In the genomic region with DNA sequence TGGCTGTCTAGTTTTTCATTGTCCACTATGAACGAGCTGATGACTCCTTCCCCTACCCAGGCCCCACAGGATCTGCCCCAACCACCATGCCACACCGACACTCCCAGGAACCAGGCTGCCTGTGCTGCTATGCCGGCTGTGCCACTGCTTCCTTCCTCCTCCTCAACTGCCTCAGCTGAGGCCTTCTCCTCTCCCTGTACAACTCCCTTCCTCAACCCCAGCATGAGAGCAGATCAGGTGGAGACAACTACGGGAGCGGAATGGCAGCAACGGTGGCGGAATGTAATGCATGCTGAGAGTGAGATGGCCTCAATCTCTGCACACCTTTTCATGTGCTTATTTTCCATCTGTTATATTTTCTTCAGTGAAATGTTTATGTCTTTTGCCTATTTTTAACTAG, we compare ENCODE assay signal across 8 cellular contexts.
"Had no signal": no experiment of that assay in that cellular context is flagged by ENCODE, and none has a peak within 500 bp of the region (broad histone marks: within the 10 kb centered on the region; RNA-seq: fewer than 3 reads in every experiment).

No MANE protein-coding gene starts in this region.

- H3K4me1 ChIP-seq: HAP-1 had no signal

- H3K9me3 ChIP-seq: HAP-1 had no signal

- H3K27ac ChIP-seq: GM23248 had no signal

- H3K36me3 ChIP-seq: HAP-1 had no signal

- H3K4me3 ChIP-seq: GM23248, GM23338, HAP-1 had no signal

- DNase-seq: GM23248, GOT3, H7, H9, HCEC 1CT, HFFc6 had no signal
